Comparison of ENCODE assay signal across 19 cellular contexts in the genomic region with DNA sequence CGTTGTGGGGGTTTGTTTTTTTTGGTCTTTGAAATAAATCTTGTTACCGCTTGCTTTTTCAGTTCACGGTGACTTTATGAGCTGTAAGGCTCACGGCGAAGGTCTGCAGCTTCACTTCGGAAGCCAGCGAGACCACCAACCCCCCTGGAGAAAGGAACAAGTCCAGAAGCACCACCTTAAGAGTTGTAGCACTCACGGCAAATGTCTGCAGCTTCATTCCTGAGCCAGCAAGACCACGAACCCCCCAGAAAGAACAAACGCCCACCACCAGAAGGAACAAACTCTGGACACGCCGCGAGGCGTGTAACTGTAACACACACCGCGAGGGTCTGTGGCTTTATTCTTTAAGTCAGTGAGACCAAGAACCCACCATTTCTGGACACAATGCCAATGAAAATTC. TPM values are rescaled to one million over a fixed set of nuclear protein-coding genes. Genes with fewer than 3 reads are reported as not detected.
DNase-seq lines count a peak whose midpoint lies in the region; ATAC-seq, FAIRE-seq and TF ChIP-seq lines count a peak whose summit lies in the region.
"Had no signal": no experiment of that assay in that cellular context is flagged by ENCODE, and none has a peak within 500 bp of the region (broad histone marks: within the 10 kb centered on the region; RNA-seq: fewer than 3 reads in every experiment).

No MANE protein-coding gene starts in this region.

- H3K9me3 ChIP-seq in H1 (ENCODE audit: insufficient read depth in 2 of 2, low read depth in 1 of 2, low read length in 1 of 2) = no peaks in the 10 kb centered on the region; a peak in 1 of 4 replicates
- no peaks in the 10 kb centered on the region for H3K9me3 ChIP-seq in aorta (ENCODE audit: control insufficient read depth, low read length)
- H3K9me3 ChIP-seq: BLaER1, gastroesophageal sphincter, upper lobe of right lung had no signal

- peak overlapping the region in 1 of 2 experiments; percentile 17; a peak in 1 of 4 replicates for H3K4me2 ChIP-seq in H1 (ENCODE audit: insufficient read depth in 1 of 2, low read depth in 2 of 2, low read length in 2 of 2)
- H3K4me2 ChIP-seq: BLaER1 had no signal

- H2BK15ac ChIP-seq in H1 (ENCODE audit: low read length) = no peak overlapping the region

- H3K27me3 ChIP-seq in H1 (replicated peaks in 1 of 4; ENCODE audit: control insufficient read depth in 3 of 4, extremely low read depth in 1 of 4, insufficient read depth in 3 of 4, low read length in 3 of 4) = peaks cover 0 to 6% (median 4%) of the 10 kb centered on the region in 4 experiments; a peak in 3 of 7 replicates
- no peaks in the 10 kb centered on the region for H3K27me3 ChIP-seq in aorta (ENCODE audit: control insufficient read depth in 1 of 2, insufficient read depth in 2 of 2, low read length in 1 of 2)
- H3K27me3 ChIP-seq: BLaER1, gastroesophageal sphincter, upper lobe of right lung had no signal

- no peak overlapping the region for H4K5ac ChIP-seq in H1 (ENCODE audit: insufficient read length, low read depth, low read length)

- no peak overlapping the region for H4K91ac ChIP-seq in H1 (replicated peaks; ENCODE audit: insufficient read length, low read length)

- H3K23ac ChIP-seq in H1 (ENCODE audit: insufficient read length) = no peak overlapping the region

- no peak for TF ChIP-seq POLR2A in H1 (IDR thresholded peaks at IDR 0.05; ENCODE audit: control extremely low read depth in 1 of 2, low read depth in 2 of 2, low read length in 2 of 2)

- no peaks in the 10 kb centered on the region for H3K9me3 Mint-ChIP-seq in activated T-cell treated with anti-CD3 and anti-CD28 coated beads, Interleukin-2, amount 50 U/mL, for 24 hours
- no peaks in the 10 kb centered on the region for H3K9me3 Mint-ChIP-seq in osteocyte (ENCODE audit: unreplicated experiment)
- H3K9me3 Mint-ChIP-seq in effector memory CD8-positive, alpha-beta T cell = no peaks in the 10 kb centered on the region
- H3K9me3 Mint-ChIP-seq: activated naive CD8-positive, alpha-beta T cell treated with anti-CD3 and anti-CD28 coated beads, Interleukin-2, amount 50 U/mL, for 24 hours; activated T-helper 2 cell treated with anti-CD3 and anti-CD28 coated beads, Interferon-gamma antibody, Interleukin-2, Interleukin-4, amounts not matched to agents 10 μg/mL and 5 μg/mL and 100 μg/mL, durations not matched to agents 14 hours and 24 hours and 36 hours; natural killer cell had no signal

- H3K4me3 ChIP-seq in H1 (ENCODE audit: extremely low read depth in 1 of 4, insufficient read depth in 2 of 4, low read depth in 3 of 4, low read length in 4 of 4) (no peak overlapping the region), aorta (ENCODE audit: low read length in 2 of 2) (no peak overlapping the region)
- H3K4me3 ChIP-seq: BLaER1, skin epidermis, upper lobe of right lung had no signal

- intact Hi-C loops in aorta (cut with DNase I) = loop anchor here (2.0 to 5.0 kb wide), 2 partner anchors 73 to 264 kb away; no protein-coding TSS in a partner anchor

- peak; percentile 12 for DNase-seq in activated T-cell treated with anti-CD3 and anti-CD28 coated beads, Interleukin-2, amount 50 U/mL, for 1 hour
- DNase-seq in activated T-cell treated with anti-CD3 and anti-CD28 coated beads, Interleukin-2, amount 50 U/mL, for 24 hours = no peak
- DNase-seq in H1 (ENCODE audit: low read depth in 1 of 2, low spot score in 2 of 2) = no peak
- no peak for DNase-seq in osteocyte (ENCODE audit: extremely low spot score, unreplicated experiment)
- DNase-seq in aorta = peak; percentile 37 to 52
- DNase-seq in effector memory CD8-positive, alpha-beta T cell = no peak
- DNase-seq in NCI-H2029 treated with DMSO at 0.1 percent for 48 hours (lab: John Stamatoyannopoulos, UW) = no peak
- DNase-seq in NCI-H1048 (lab: John Stamatoyannopoulos, UW) = no peak
- DNase-seq: natural killer cell had no signal

- H3K27ac Mint-ChIP-seq in activated T-cell treated with anti-CD3 and anti-CD28 coated beads, Interleukin-2, amount 50 U/mL, for 24 hours = no peak overlapping the region
- peak overlapping the region; percentile 50 for H3K27ac Mint-ChIP-seq in osteocyte (ENCODE audit: unreplicated experiment)
- no peak overlapping the region for H3K27ac Mint-ChIP-seq in effector memory CD8-positive, alpha-beta T cell
- H3K27ac Mint-ChIP-seq: activated naive CD8-positive, alpha-beta T cell treated with anti-CD3 and anti-CD28 coated beads, Interleukin-2, amount 50 U/mL, for 24 hours; activated T-helper 2 cell treated with anti-CD3 and anti-CD28 coated beads, Interferon-gamma antibody, Interleukin-2, Interleukin-4, amounts not matched to agents 10 μg/mL and 5 μg/mL and 100 μg/mL, durations not matched to agents 14 hours and 24 hours and 36 hours; natural killer cell had no signal

- H4K8ac ChIP-seq in H1 (ENCODE audit: extremely low read depth, insufficient read depth, low read length) = peak overlapping the region; percentile 35; the same call in 1 of the 2 replicates

- no peak overlapping the region for H2BK20ac ChIP-seq in H1 (ENCODE audit: low read length)

- H3K23me2 ChIP-seq in H1 (ENCODE audit: low read depth, low read length) = no peaks in the 10 kb centered on the region

- no peak for FAIRE-seq in H1 (lab: Jason Lieb, UNC)
- FAIRE-seq: HTR-8/SVneo had no signal

- ATAC-seq in aorta (ENCODE audit: low FRiP score) = no peak
- ATAC-seq in effector memory CD8-positive, alpha-beta T cell (replicated peaks) = no peak

- no peak overlapping the region for H2BK5ac ChIP-seq in H1 (ENCODE audit: low read depth, low read length)

- POLR2A ChIA-PET in H1 (lab: Charles Lee; ENCODE audit: partially characterized antibody) = interaction anchor here (0.9 to 1.9 kb wide), 3 partner anchors 54 to 267 kb away, joined by 3 to 5 read pairs (median 3); partner anchors contain the start of gene ISLR2

- H2BK120ac ChIP-seq in H1 (replicated peaks; ENCODE audit: low read depth, low read length) = no peak overlapping the region

- H2AK5ac ChIP-seq in H1 (ENCODE audit: low read depth, low read length) = no peak overlapping the region

- H2AFZ ChIP-seq in H1 (ENCODE audit: low read length) = no peak overlapping the region

- CTCF ChIA-PET in H1 (lab: Charles Lee; ENCODE audit: partially characterized antibody) = interaction anchor here (0.6 to 10.4 kb wide), 38 partner anchors 9 to 318 kb away, joined by 3 to 125 read pairs (median 5); partner anchors contain the start of genes PML and STRA6

- no peaks in the 10 kb centered on the region for H3K36me3 Mint-ChIP-seq in activated T-cell treated with anti-CD3 and anti-CD28 coated beads, Interleukin-2, amount 50 U/mL, for 24 hours (ENCODE audit: low read depth)
- H3K36me3 Mint-ChIP-seq in osteocyte (ENCODE audit: unreplicated experiment) = no peaks in the 10 kb centered on the region
- no peaks in the 10 kb centered on the region for H3K36me3 Mint-ChIP-seq in effector memory CD8-positive, alpha-beta T cell (ENCODE audit: insufficient read depth)
- H3K36me3 Mint-ChIP-seq: natural killer cell had no signal

- no peak overlapping the region for H3K56ac ChIP-seq in H1 (replicated peaks; ENCODE audit: insufficient read length, low read depth, low read length)

- H3K27me3 Mint-ChIP-seq in activated T-cell treated with anti-CD3 and anti-CD28 coated beads, Interleukin-2, amount 50 U/mL, for 24 hours = no peaks in the 10 kb centered on the region
- H3K27me3 Mint-ChIP-seq in osteocyte (ENCODE audit: unreplicated experiment) = no peaks in the 10 kb centered on the region
- H3K27me3 Mint-ChIP-seq in effector memory CD8-positive, alpha-beta T cell = no peaks in the 10 kb centered on the region
- H3K27me3 Mint-ChIP-seq: activated naive CD8-positive, alpha-beta T cell treated with anti-CD3 and anti-CD28 coated beads, Interleukin-2, amount 50 U/mL, for 24 hours had no signal

- no peak overlapping the region for H3K27ac ChIP-seq in H1 (ENCODE audit: low read depth, low read length)
- peak overlapping the region in 1 of 2 donors; percentile 90 for H3K27ac ChIP-seq in aorta (ENCODE audit: low read depth in 1 of 2, low read length in 2 of 2)
- H3K27ac ChIP-seq: BLaER1, upper lobe of right lung had no signal

- no peak for TF ChIP-seq RAD21 in H1 (IDR thresholded peaks at IDR 0.05 in 1 of 2, conservative IDR thresholded peaks at IDR 0.05 in 1 of 2; ENCODE audit: low read depth in 2 of 2, low read length in 2 of 2)

- no peak for TF ChIP-seq CTCF in H1 (IDR thresholded peaks at IDR 0.05; ENCODE audit: control extremely low read depth in 1 of 3, insufficient read depth in 1 of 3, low read depth in 1 of 3, low read length in 3 of 3)
- TF ChIP-seq CTCF in osteocyte (IDR thresholded peaks at IDR 0.05) = no peak

- no peaks in the 10 kb centered on the region for H4K20me1 ChIP-seq in H1 (replicated peaks in 1 of 2; ENCODE audit: control insufficient read depth in 1 of 2, insufficient read depth in 2 of 2, low read length in 2 of 2)
- H4K20me1 ChIP-seq: BLaER1 had no signal

- no peaks in the 10 kb centered on the region for H3K79me1 ChIP-seq in H1 (ENCODE audit: low read depth, low read length)

- H3K18ac ChIP-seq in H1 (ENCODE audit: extremely low read depth, low read length) = no peak overlapping the region

- no peak overlapping the region for H3K9ac ChIP-seq in H1 (replicated peaks in 1 of 4; ENCODE audit: extremely low read depth in 1 of 4, low read depth in 3 of 4, low read length in 3 of 4)
- H3K9ac ChIP-seq: BLaER1 had no signal

- no peak overlapping the region for H3K4ac ChIP-seq in H1 (replicated peaks; ENCODE audit: insufficient read length, low read depth, low read length)

- no peaks in the 10 kb centered on the region for H3K36me3 ChIP-seq in H1 (ENCODE audit: control insufficient read depth in 2 of 4, insufficient read depth in 4 of 4, low read length in 3 of 4)
- no peaks in the 10 kb centered on the region for H3K36me3 ChIP-seq in aorta (ENCODE audit: control insufficient read depth in 1 of 2, insufficient read depth in 2 of 2, low read length in 1 of 2)
- H3K36me3 ChIP-seq: BLaER1, gastroesophageal sphincter, upper lobe of right lung had no signal

- no peak for TF ChIP-seq EP300 in H1 (IDR thresholded peaks at IDR 0.05; ENCODE audit: borderline replicate concordance in 1 of 2, low read depth in 2 of 2, low read length in 2 of 2)

- peaks cover 10% of the 10 kb centered on the region for H3K4me1 Mint-ChIP-seq in activated T-cell treated with anti-CD3 and anti-CD28 coated beads, Interleukin-2, amount 50 U/mL, for 24 hours (ENCODE audit: low read depth)
- peaks cover 44% of the 10 kb centered on the region for H3K4me1 Mint-ChIP-seq in osteocyte (ENCODE audit: unreplicated experiment)
- H3K4me1 Mint-ChIP-seq in effector memory CD8-positive, alpha-beta T cell (ENCODE audit: low read depth in 2 of 2) = peaks cover 3 to 5% of the 10 kb centered on the region in 2 donors

- no peak overlapping the region for H3K4me3 Mint-ChIP-seq in activated T-cell treated with anti-CD3 and anti-CD28 coated beads, Interleukin-2, amount 50 U/mL, for 24 hours
- no peak overlapping the region for H3K4me3 Mint-ChIP-seq in osteocyte (ENCODE audit: unreplicated experiment)
- no peak overlapping the region for H3K4me3 Mint-ChIP-seq in effector memory CD8-positive, alpha-beta T cell
- H3K4me3 Mint-ChIP-seq: activated naive CD8-positive, alpha-beta T cell treated with anti-CD3 and anti-CD28 coated beads, Interleukin-2, amount 50 U/mL, for 24 hours; natural killer cell had no signal

- no peak overlapping the region for H3K14ac ChIP-seq in H1 (ENCODE audit: insufficient read length)

- H3K4me1 ChIP-seq in H1 (replicated peaks in 1 of 4; ENCODE audit: control insufficient read depth in 3 of 4, insufficient read depth in 4 of 4, low read length in 3 of 4) (peaks cover 0 to 6% (median 0%) of the 10 kb centered on the region in 4 experiments; a peak in 2 of 7 replicates), aorta (ENCODE audit: control insufficient read depth in 1 of 2, insufficient read depth in 2 of 2, low read length in 2 of 2) (peaks cover 0 to 2% of the 10 kb centered on the region in 2 donors)

- 94% methylated on average over 16 of the region's 16 CpGs; no CpG with 5 or more reads in 1 of the 2 experiments for WGBS in H1 (ENCODE audit: extremely low coverage in 1 of 2, insufficient coverage in 1 of 2, insufficient read length in 1 of 2, insufficient replicate concordance in 2 of 2, low coverage in 1 of 2, low lambda C conversion rate in 2 of 2, missing lambda C conversion rate in 1 of 2), 2 experiments
- 71 to 73% methylated on average over 16 of the region's 16 CpGs for WGBS in aorta, 2 donors

- no peaks in the 10 kb centered on the region for H3K79me2 ChIP-seq in H1 (ENCODE audit: control insufficient read depth in 1 of 2, insufficient read depth in 2 of 2, low read length in 2 of 2)

- H2BK12ac ChIP-seq in H1 (ENCODE audit: low read depth, low read length) = no peak overlapping the region

RNA-seq across cellular contexts. Expression of gene GOLGA6A, which starts 28.9 kb away (rescaled TPM):
- 0.80 and 3.3 TPM in 2 replicates for total RNA-seq in H1 (2021; fragmentation: NEBNext Ultra II Directional; extraction: Animal tissue kit (Norgen Biotek cat#: 25700))
- 1.0 and 2.1 TPM in 2 replicates for polyA plus RNA-seq in H1 (2011; rRNA removed)
- polyA plus RNA-seq in H1 (2011; cell fraction: cytosol; rRNA removed) = 1.0 TPM
- polyA plus RNA-seq in H1 (2011; cell fraction: nucleus; rRNA removed) = 3.6 TPM
- 1.4 to 3.3 TPM (median 2.4 TPM) in 4 replicates for polyA plus RNA-seq in H1 (2012, experiment 1 of 2)
- polyA plus RNA-seq in H1 (2012, experiment 2 of 2) = not detected
- 2.3 TPM for polyA plus RNA-seq in H1 (2013, experiment 1 of 2)
- polyA plus RNA-seq in H1 (2013, experiment 2 of 2) = 1.9 TPM
- 0.51 and 1.7 TPM in 2 replicates for polyA minus RNA-seq in H1 (2011; rRNA and poly(A)+ RNA removed)
- 2.9 TPM for polyA minus RNA-seq in H1 (2011; cell fraction: cytosol; rRNA and poly(A)+ RNA removed)
- polyA minus RNA-seq in H1 (2011; cell fraction: nucleus; rRNA and poly(A)+ RNA removed) = 3.5 TPM
- 0.21 TPM in 1 of 2 replicates, not detected in the other for total RNA-seq in osteocyte
- not detected for total RNA-seq in aorta
- polyA plus RNA-seq in aorta = not detected
- total RNA-seq: A172; activated T-helper 2 cell treated with anti-CD3 and anti-CD28 coated beads, Interferon-gamma antibody, Interleukin-2, Interleukin-4, amounts not matched to agents 10 μg/mL and 5 μg/mL and 100 μg/mL, durations not matched to agents 14 hours and 24 hours and 36 hours; cardiac septum; kidney epithelial cell; upper lobe of right lung had no signal

RNA-seq across cellular contexts. Expression of gene PML, which starts 59.0 kb away (rescaled TPM):
- total RNA-seq in H1 (2021; fragmentation: NEBNext Ultra II Directional; extraction: Animal tissue kit (Norgen Biotek cat#: 25700)) = 30.3 and 31.2 TPM in 2 replicates
- 14.9 and 30.4 TPM in 2 replicates for polyA plus RNA-seq in H1 (2011; rRNA removed)
- polyA plus RNA-seq in H1 (2011; cell fraction: cytosol; rRNA removed) = 12.2 TPM
- 26.0 TPM for polyA plus RNA-seq in H1 (2011; cell fraction: nucleus; rRNA removed)
- 25.9 to 33.8 TPM (median 31.4 TPM) in 4 replicates for polyA plus RNA-seq in H1 (2012, experiment 1 of 2)
- polyA plus RNA-seq in H1 (2012, experiment 2 of 2) = 33.5 TPM
- polyA plus RNA-seq in H1 (2013, experiment 1 of 2) = 25.2 TPM
- 25.0 TPM for polyA plus RNA-seq in H1 (2013, experiment 2 of 2)
- 12.2 and 13.9 TPM in 2 replicates for polyA minus RNA-seq in H1 (2011; rRNA and poly(A)+ RNA removed)
- 35.0 TPM for polyA minus RNA-seq in H1 (2011; cell fraction: cytosol; rRNA and poly(A)+ RNA removed)
- polyA minus RNA-seq in H1 (2011; cell fraction: nucleus; rRNA and poly(A)+ RNA removed) = 20.9 TPM
- 60.6 and 63.1 TPM in 2 replicates for total RNA-seq in osteocyte
- 10 to 100 TPM; 72.6 to 91.9 TPM for total RNA-seq in aorta
- polyA plus RNA-seq in aorta = 10 to 100 TPM in 1 of 2 donors, 1 to 10 TPM in 1; 8.6 to 45.5 TPM

Comparison
In these comparisons a context has a peak if more than half of its experiments do, and no peak if none do; other contexts are left out.
1. DNase-seq: peak in activated T-cell treated with anti-CD3 and anti-CD28 coated beads, Interleukin-2, amount 50 U/mL, for 1 hour (single experiment) and aorta (2 of 2); none in activated T-cell treated with anti-CD3 and anti-CD28 coated beads, Interleukin-2, amount 50 U/mL, for 24 hours (single experiment), H1 (0 of 2), osteocyte (single experiment), effector memory CD8-positive, alpha-beta T cell (0 of 3), NCI-H2029 treated with DMSO at 0.1 percent for 48 hours (single experiment) and NCI-H1048 (single experiment).